ENCODE assay signal across 8 cellular contexts in genomic region chr5:1666812-1667588, GRCh38.
A peak's percentile ranks its signal among the peaks of the same experiment; 100 is the strongest.
DNase-seq lines count a peak whose midpoint lies in the region; ATAC-seq, FAIRE-seq and TF ChIP-seq lines count a peak whose summit lies in the region.

No MANE protein-coding gene starts in this region.

- no peak overlapping the region for H3K4ac ChIP-seq in IMR-90 (ENCODE audit: low read depth, low read length)

- H3K23ac ChIP-seq in IMR-90 (ENCODE audit: low read depth, low read length): no peak overlapping the region

- H3K9me1 ChIP-seq in IMR-90 (ENCODE audit: insufficient read depth, low read length): 0 out of 2 replicates have a peak, but pooled peaks cover 4% of the 10 kb centered on the region

- no peak overlapping the region for H2AK9ac ChIP-seq in IMR-90 (replicated peaks; ENCODE audit: low read depth, low read length, poor library complexity)

- no peak overlapping the region for H2BK15ac ChIP-seq in IMR-90 (ENCODE audit: low read depth, low read length)

- ATAC-seq in IMR-90 (ENCODE audit: low read depth) (peak; percentile 47; the same call in 1 of the 2 replicates), GM19452 (IDR thresholded peaks at IDR 0.05; ENCODE audit: unreplicated experiment) (no peak), GM19328 (IDR thresholded peaks at IDR 0.05; ENCODE audit: unreplicated experiment) (no peak), HG03135 (IDR thresholded peaks at IDR 0.05; ENCODE audit: unreplicated experiment) (no peak)

- dilution Hi-C loops in IMR-90 (cut with HindIII; ENCODE audit: low sequenced_read_pairs, unreplicated experiment): no loop called here

- peaks cover 59% of the 10 kb centered on the region for H3K27me3 ChIP-seq in IMR-90 (ENCODE audit: control insufficient read depth, insufficient read depth, low read length)

- H4K20me1 ChIP-seq in IMR-90 (ENCODE audit: insufficient read depth, low read length): no peaks in the 10 kb centered on the region

- TF ChIP-seq CTCF in D721Med (IDR thresholded peaks at IDR 0.05; ENCODE audit: insufficient read depth, missing control alignments) (peak; percentile 50), IMR-90 (conservative IDR thresholded peaks at IDR 0.05; ENCODE audit: low read depth, low read length) (peak; percentile 35), fibroblast of pulmonary artery (IDR thresholded peaks at IDR 0.05; ENCODE audit: low read length, missing control alignments) (peak; percentile 13), osteocyte (IDR thresholded peaks at IDR 0.05) (peak; percentile 43)

- H2BK120ac ChIP-seq in IMR-90 (ENCODE audit: low read depth, low read length): no peak overlapping the region

- no peak overlapping the region for H3K18ac ChIP-seq in IMR-90 (ENCODE audit: low read depth, low read length)

- peaks cover 47% of the 10 kb centered on the region for H3K27me3 Mint-ChIP-seq in osteocyte (ENCODE audit: unreplicated experiment)

- H3K14ac ChIP-seq in IMR-90 (replicated peaks; ENCODE audit: low read depth, low read length): no peak overlapping the region

- WGBS in IMR-90 (ENCODE audit: extremely low coverage in 2 of 2, insufficient read length in 1 of 2), 2 experiments: 44% methylated on average over 2 of the region's 62 CpGs; no CpG with 5 or more reads in 1 of the 2 experiments

- no peaks in the 10 kb centered on the region for H3K79me1 ChIP-seq in IMR-90 (ENCODE audit: low read depth in 1 of 2, low read length in 2 of 2)

- in situ Hi-C loops in IMR-90 (cut with MboI; ENCODE audit: low sequenced_read_pairs): no loop called here

- FAIRE-seq in D721Med (lab: Jason Lieb, UNC): no peak

- no peak overlapping the region for H2BK20ac ChIP-seq in IMR-90 (ENCODE audit: low read depth, low read length)

- intact Hi-C loops in IMR-90 (cut with micrococcal nuclease): no loop called here

- H3K4me3 ChIP-seq in IMR-90 (ENCODE audit: insufficient read depth, low read depth, low read length): no peak overlapping the region
- H3K4me3 ChIP-seq in fibroblast of pulmonary artery (replicated peaks; ENCODE audit: low read depth, low read length): no peak overlapping the region

- no peaks in the 10 kb centered on the region for H3K36me3 Mint-ChIP-seq in osteocyte (ENCODE audit: unreplicated experiment)

- H4K5ac ChIP-seq in IMR-90 (ENCODE audit: low read depth, low read length): no peak overlapping the region

- no peaks in the 10 kb centered on the region for H3K36me3 ChIP-seq in IMR-90 (ENCODE audit: control insufficient read depth, insufficient read depth, low read length)

- no peaks in the 10 kb centered on the region for H3K4me1 Mint-ChIP-seq in osteocyte (ENCODE audit: unreplicated experiment)

- no peak overlapping the region for H2AK5ac ChIP-seq in IMR-90 (ENCODE audit: low read depth, low read length)

- no peak overlapping the region for H3K9ac ChIP-seq in IMR-90 (ENCODE audit: low read depth, low read length)

- POLR2A ChIA-PET in IMR-90 (lab: Charles Lee; ENCODE audit: unreplicated experiment): no interaction called here

- H2BK5ac ChIP-seq in IMR-90 (ENCODE audit: low read depth, low read length, poor library complexity, severe bottlenecking): no peak overlapping the region

- TF ChIP-seq RAD21 in IMR-90 (IDR thresholded peaks at IDR 0.05; ENCODE audit: low read length): peak; percentile 34

- H3K56ac ChIP-seq in IMR-90 (ENCODE audit: extremely low read depth, insufficient read depth, low read length): no peak overlapping the region

- no peak overlapping the region for H2AFZ ChIP-seq in IMR-90 (replicated peaks; ENCODE audit: low read length, poor library complexity)

- CTCF ChIA-PET in IMR-90 (lab: Yijun Ruan, JAX): no interaction called here

- no peak overlapping the region for H3K27ac Mint-ChIP-seq in osteocyte (ENCODE audit: unreplicated experiment)

- H4K91ac ChIP-seq in IMR-90 (ENCODE audit: insufficient read depth, low read depth, low read length): no peak overlapping the region

- DNase-seq in D721Med (ENCODE audit: insufficient read length, low spot score) (peak; percentile 90), IMR-90 (no peak), fibroblast of pulmonary artery (ENCODE audit: low read depth) (peak; percentile 6), osteocyte (ENCODE audit: extremely low spot score, unreplicated experiment) (peak; percentile 87)
- peak; percentile 46 to 64 for DNase-seq in activated CD4-positive, alpha-beta T cell treated with anti-CD3 and anti-CD28 coated beads, Interleukin-2, amount 50 U/mL, for 48 hours

- H3K4me2 ChIP-seq in IMR-90 (ENCODE audit: low read depth, low read length): no peak overlapping the region

- no peak overlapping the region for H3K4me3 Mint-ChIP-seq in osteocyte (ENCODE audit: unreplicated experiment)

- peaks cover 1% of the 10 kb centered on the region; the same call in 1 of the 2 replicates for H3K9me3 ChIP-seq in IMR-90 (ENCODE audit: control insufficient read depth, insufficient read depth, low read length)

- no peaks in the 10 kb centered on the region for H3K9me3 Mint-ChIP-seq in osteocyte (ENCODE audit: unreplicated experiment)

- BruUV-seq in IMR-90 (replicated peaks; lab: Mats Ljungman, UMichigan): no TSS peak

- TF ChIP-seq POLR2A in IMR-90 (IDR thresholded peaks at IDR 0.05; ENCODE audit: low read depth, low read length): no peak

- H3K27ac ChIP-seq in IMR-90 (ENCODE audit: insufficient read depth, low read length): no peak overlapping the region

- no peaks in the 10 kb centered on the region for H3K4me1 ChIP-seq in IMR-90 (ENCODE audit: control insufficient read depth, insufficient read depth, low read length)

- no peak overlapping the region for H4K8ac ChIP-seq in IMR-90 (ENCODE audit: low read depth in 2 of 2, low read length in 2 of 2)

TF ChIP-seq in IMR-90, 13 proteins besides CTCF, POLR2A, EP300 and RAD21:
- TF ChIP-seq MAFK (IDR thresholded peaks at IDR 0.05; ENCODE audit: low read depth, low read length) (no peak), RFX5 (IDR thresholded peaks at IDR 0.05; ENCODE audit: low read depth, low read length) (no peak), CHD1 (IDR thresholded peaks at IDR 0.05; ENCODE audit: low read depth, low read length) (no peak), MXI1 (IDR thresholded peaks at IDR 0.05; ENCODE audit: borderline replicate concordance, low read depth, low read length) (no peak), RCOR1 (IDR thresholded peaks at IDR 0.05; ENCODE audit: insufficient replicate concordance, low read length) (no peak), FOS (IDR thresholded peaks at IDR 0.05; ENCODE audit: low read depth, low read length) (no peak), SMC3 (IDR thresholded peaks at IDR 0.05; ENCODE audit: low read depth, low read length) (no peak), NFE2L2 (IDR thresholded peaks at IDR 0.05; ENCODE audit: low read depth, low read length) (no peak), MAZ (IDR thresholded peaks at IDR 0.05; ENCODE audit: borderline replicate concordance, low read depth, low read length) (no peak; the same call in 1 of the 2 replicates), BHLHE40 (IDR thresholded peaks at IDR 0.05; ENCODE audit: low read depth, low read length) (no peak), USF2 (IDR thresholded peaks at IDR 0.05; ENCODE audit: low read depth, low read length) (no peak), CEBPB (IDR thresholded peaks at IDR 0.05; ENCODE audit: low read depth, low read length) (no peak), ELK1 (IDR thresholded peaks at IDR 0.05; ENCODE audit: borderline replicate concordance, low read depth, low read length) (no peak)
